8 cellular contexts compared by ENCODE assay signal in genomic region chr4:56786955-56787354, GRCh38. TPM values are rescaled to one million over a fixed set of nuclear protein-coding genes. Genes with fewer than 3 reads are reported as not detected.
A peak's percentile ranks its signal among the peaks of the same experiment; 100 is the strongest.
DNase-seq lines count a peak whose midpoint lies in the region; ATAC-seq and TF ChIP-seq lines count a peak whose summit lies in the region.
"Had no signal": no experiment of that assay in that cellular context is flagged by ENCODE, and none has a peak within 500 bp of the region (broad histone marks: within the 10 kb centered on the region; RNA-seq: fewer than 3 reads in every experiment).

No MANE protein-coding gene starts in this region.

- H3K36me3 ChIP-seq in stomach: no peaks in the 10 kb centered on the region
- H3K36me3 ChIP-seq: gastrocnemius medialis had no signal

- intact Hi-C loops in stomach (cut with DNase I; ENCODE audit: low total_unique reads): no loop called here

- peaks cover 0 to 10% (median 8%) of the 10 kb centered on the region in 4 donors for H3K4me1 ChIP-seq in stomach
- H3K4me1 ChIP-seq: gastrocnemius medialis had no signal

- no peak for TF ChIP-seq POLR2A in stomach (IDR thresholded peaks at IDR 0.05)

- H3K4me3 ChIP-seq in stomach: no peak overlapping the region
- H3K4me3 ChIP-seq: gastrocnemius medialis had no signal

- 17 to 30% (median 25%) methylated on average over 9 of the region's 9 CpGs for WGBS in stomach, 5 donors

- H3K9me3 ChIP-seq in stomach: no peaks in the 10 kb centered on the region
- H3K9me3 ChIP-seq in T-helper 17 cell (ENCODE audit: control insufficient read depth, low read length, poor library complexity, severe bottlenecking): no peaks in the 10 kb centered on the region
- H3K9me3 ChIP-seq: gastrocnemius medialis had no signal

- no peak overlapping the region for H3K4me3 Mint-ChIP-seq in T-helper 17 cell

- H3K27me3 ChIP-seq in stomach: no peaks in the 10 kb centered on the region

- H3K4me1 Mint-ChIP-seq in T-helper 17 cell: no peaks in the 10 kb centered on the region

- no peaks in the 10 kb centered on the region for H3K27me3 Mint-ChIP-seq in T-helper 17 cell

- peak; percentile 88 for DNase-seq in HT1080 (ENCODE audit: low read depth)
- peak; percentile 91 for DNase-seq in amniotic epithelial cell (ENCODE audit: low read depth)
- DNase-seq in iPS-NIHi7 (ENCODE audit: extremely low spot score): peak; percentile 58
- peak; percentile 28 for DNase-seq in stomach
- DNase-seq in GM10266 (ENCODE audit: extremely low spot score): no peak
- no peak for DNase-seq in activated gamma-delta T cell treated with Interleukin-2 at 50 U/mL for 16 hours
- no peak for DNase-seq in T-helper 17 cell

- TF ChIP-seq EP300 in stomach (IDR thresholded peaks at IDR 0.05): no peak

- no peak for TF ChIP-seq CTCF in stomach (IDR thresholded peaks at IDR 0.05)
- TF ChIP-seq CTCF in GM10266 (IDR thresholded peaks at IDR 0.05; ENCODE audit: control insufficient read depth, insufficient read depth, low read depth, missing control alignments): no peak

- no peak for ATAC-seq in T-helper 17 cell
- ATAC-seq: gastrocnemius medialis had no signal

- no peaks in the 10 kb centered on the region for H3K36me3 Mint-ChIP-seq in T-helper 17 cell (ENCODE audit: low read depth)

- H3K27ac Mint-ChIP-seq in T-helper 17 cell: no peak overlapping the region

- H3K27ac ChIP-seq in stomach: peak overlapping the region in 3 of 5 donors; percentile 30 to 59 (median 45)
- H3K27ac ChIP-seq: gastrocnemius medialis had no signal

RNA-seq across cellular contexts. Expression of gene SPINK2, which starts 34.5 kb away (rescaled TPM):
- not detected in 2 replicates for total RNA-seq in HT1080 (2014; rRNA removed; shearing (Covaris generic))
- not detected in 2 replicates for polyA plus RNA-seq in HT1080 (2015; cell fraction: cytosol; rRNA removed)
- polyA plus RNA-seq in HT1080 (2015; cell fraction: nucleus; rRNA removed): not detected in 2 replicates
- total RNA-seq in stomach (1 to 10 TPM in 1 of 5 donors, not detected in 4; 2.3 TPM), T-helper 17 cell (under 1 TPM in 1 of 2 donors, not detected in 1; 0.77 TPM)
- polyA plus RNA-seq in stomach: under 1 TPM in 1 of 3 donors, not detected in 2; 0.70 TPM

Comparison
In these comparisons a context has a peak if more than half of its experiments do, and no peak if none do; other contexts are left out.
1. DNase-seq: peak in HT1080 (single experiment), amniotic epithelial cell (single experiment), iPS-NIHi7 (single experiment) and stomach (single experiment); none in GM10266 (single experiment), activated gamma-delta T cell treated with Interleukin-2 at 50 U/mL for 16 hours (single experiment) and T-helper 17 cell (0 of 3).